1 cellular context compared by ENCODE assay signal in the genomic region with DNA sequence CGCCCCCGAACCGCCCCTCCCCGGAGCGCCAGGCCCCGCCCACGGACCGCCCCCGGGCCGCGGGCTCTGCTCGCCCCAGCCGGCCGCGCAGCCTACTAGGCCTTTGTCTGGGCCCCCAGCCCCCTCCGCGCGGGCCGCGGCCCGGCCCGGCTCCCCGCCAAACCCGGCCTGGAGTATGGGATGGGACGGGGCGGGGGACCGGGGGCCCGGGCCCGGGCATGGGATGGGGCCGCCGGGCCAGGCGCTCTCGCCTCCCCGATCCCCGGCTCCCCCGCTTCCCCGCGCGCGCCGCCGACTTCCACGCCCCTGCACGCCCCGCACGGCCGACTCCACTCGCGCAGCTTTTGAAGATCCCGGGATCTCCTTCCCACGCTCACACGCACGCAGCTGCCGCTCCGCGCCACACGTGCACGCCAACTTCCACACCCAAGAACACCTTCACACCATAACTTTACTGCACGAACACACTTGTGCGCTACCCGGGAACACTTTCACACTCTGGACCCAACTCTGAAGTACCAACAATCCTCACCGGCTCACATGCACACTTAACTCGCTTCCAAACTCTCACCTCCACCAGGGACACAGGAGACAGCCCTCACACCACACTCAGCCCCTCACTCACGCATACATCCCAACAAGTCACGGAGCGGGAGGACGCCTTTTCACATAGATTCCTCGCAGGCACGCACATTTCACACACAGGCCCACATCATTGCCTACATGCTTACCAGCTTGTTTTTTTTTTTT.
TF ChIP-seq lines count a peak whose summit lies in the region.

No MANE protein-coding gene starts in this region.

TF ChIP-seq in HepG2, 621 proteins besides CTCF, POLR2A, EP300 and RAD21 (continued from another document and continues in another):
- TF ChIP-seq GABPA (IDR thresholded peaks at IDR 0.05; ENCODE audit: low read depth, low read length): no peak
- TF ChIP-seq GABPA (CRISPR knock-in tag; IDR thresholded peaks at IDR 0.05; ENCODE audit: low read depth): no peak
- no peak for TF ChIP-seq ZFAT (CRISPR knock-in tag; conservative IDR thresholded peaks at IDR 0.05)
- TF ChIP-seq EED (CRISPR knock-in tag; IDR thresholded peaks at IDR 0.05): no peak
- no peak for TF ChIP-seq AKAP8 (CRISPR knock-in tag; IDR thresholded peaks at IDR 0.05)
- no peak for TF ChIP-seq KDM3A (CRISPR knock-in tag; IDR thresholded peaks at IDR 0.05; ENCODE audit: low read depth)
- TF ChIP-seq ZNF563 (CRISPR knock-in tag; IDR thresholded peaks at IDR 0.05): 0 out of 2 replicates have a peak, but pooled peaks have one; percentile 48
- TF ChIP-seq, protein P1, sequence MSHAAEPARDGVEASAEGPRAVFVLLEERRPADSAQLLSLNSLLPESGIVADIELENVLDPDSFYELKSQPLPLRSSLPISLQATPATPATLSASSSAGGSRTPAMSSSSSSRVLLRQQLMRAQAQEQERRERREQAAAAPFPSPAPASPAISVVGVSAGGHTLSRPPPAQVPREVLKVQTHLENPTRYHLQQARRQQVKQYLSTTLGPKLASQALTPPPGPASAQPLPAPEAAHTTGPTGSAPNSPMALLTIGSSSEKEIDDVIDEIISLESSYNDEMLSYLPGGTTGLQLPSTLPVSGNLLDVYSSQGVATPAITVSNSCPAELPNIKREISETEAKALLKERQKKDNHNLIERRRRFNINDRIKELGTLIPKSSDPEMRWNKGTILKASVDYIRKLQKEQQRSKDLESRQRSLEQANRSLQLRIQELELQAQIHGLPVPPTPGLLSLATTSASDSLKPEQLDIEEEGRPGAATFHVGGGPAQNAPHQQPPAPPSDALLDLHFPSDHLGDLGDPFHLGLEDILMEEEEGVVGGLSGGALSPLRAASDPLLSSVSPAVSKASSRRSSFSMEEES (CRISPR knock-in tag; IDR thresholded peaks at IDR 0.05): no peak
- no peak for TF ChIP-seq ZSCAN25 (CRISPR knock-in tag; IDR thresholded peaks at IDR 0.05)
- no peak for TF ChIP-seq FOXJ3 (CRISPR knock-in tag; IDR thresholded peaks at IDR 0.05; ENCODE audit: borderline replicate concordance)
- TF ChIP-seq ELF1 (CRISPR knock-in tag; IDR thresholded peaks at IDR 0.05): no peak
- 0 out of 2 replicates have a peak, but pooled peaks have one; percentile 32 for TF ChIP-seq DMAP1 (CRISPR knock-in tag; IDR thresholded peaks at IDR 0.05)
- TF ChIP-seq RBM22 (optimal IDR thresholded peaks at IDR 0.05; ENCODE audit: low read length): no peak
- TF ChIP-seq, protein P2, sequence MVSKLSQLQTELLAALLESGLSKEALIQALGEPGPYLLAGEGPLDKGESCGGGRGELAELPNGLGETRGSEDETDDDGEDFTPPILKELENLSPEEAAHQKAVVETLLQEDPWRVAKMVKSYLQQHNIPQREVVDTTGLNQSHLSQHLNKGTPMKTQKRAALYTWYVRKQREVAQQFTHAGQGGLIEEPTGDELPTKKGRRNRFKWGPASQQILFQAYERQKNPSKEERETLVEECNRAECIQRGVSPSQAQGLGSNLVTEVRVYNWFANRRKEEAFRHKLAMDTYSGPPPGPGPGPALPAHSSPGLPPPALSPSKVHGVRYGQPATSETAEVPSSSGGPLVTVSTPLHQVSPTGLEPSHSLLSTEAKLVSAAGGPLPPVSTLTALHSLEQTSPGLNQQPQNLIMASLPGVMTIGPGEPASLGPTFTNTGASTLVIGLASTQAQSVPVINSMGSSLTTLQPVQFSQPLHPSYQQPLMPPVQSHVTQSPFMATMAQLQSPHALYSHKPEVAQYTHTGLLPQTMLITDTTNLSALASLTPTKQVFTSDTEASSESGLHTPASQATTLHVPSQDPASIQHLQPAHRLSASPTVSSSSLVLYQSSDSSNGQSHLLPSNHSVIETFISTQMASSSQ (IDR thresholded peaks at IDR 0.05; ENCODE audit: low read depth): no peak
- TF ChIP-seq, protein P2 (CRISPR knock-in tag; IDR thresholded peaks at IDR 0.05; ENCODE audit: borderline replicate concordance): peak; percentile 29; the same call in 1 of the 2 replicates
- TF ChIP-seq JUND (CRISPR knock-in tag; IDR thresholded peaks at IDR 0.05): no peak
- TF ChIP-seq, protein P3, sequence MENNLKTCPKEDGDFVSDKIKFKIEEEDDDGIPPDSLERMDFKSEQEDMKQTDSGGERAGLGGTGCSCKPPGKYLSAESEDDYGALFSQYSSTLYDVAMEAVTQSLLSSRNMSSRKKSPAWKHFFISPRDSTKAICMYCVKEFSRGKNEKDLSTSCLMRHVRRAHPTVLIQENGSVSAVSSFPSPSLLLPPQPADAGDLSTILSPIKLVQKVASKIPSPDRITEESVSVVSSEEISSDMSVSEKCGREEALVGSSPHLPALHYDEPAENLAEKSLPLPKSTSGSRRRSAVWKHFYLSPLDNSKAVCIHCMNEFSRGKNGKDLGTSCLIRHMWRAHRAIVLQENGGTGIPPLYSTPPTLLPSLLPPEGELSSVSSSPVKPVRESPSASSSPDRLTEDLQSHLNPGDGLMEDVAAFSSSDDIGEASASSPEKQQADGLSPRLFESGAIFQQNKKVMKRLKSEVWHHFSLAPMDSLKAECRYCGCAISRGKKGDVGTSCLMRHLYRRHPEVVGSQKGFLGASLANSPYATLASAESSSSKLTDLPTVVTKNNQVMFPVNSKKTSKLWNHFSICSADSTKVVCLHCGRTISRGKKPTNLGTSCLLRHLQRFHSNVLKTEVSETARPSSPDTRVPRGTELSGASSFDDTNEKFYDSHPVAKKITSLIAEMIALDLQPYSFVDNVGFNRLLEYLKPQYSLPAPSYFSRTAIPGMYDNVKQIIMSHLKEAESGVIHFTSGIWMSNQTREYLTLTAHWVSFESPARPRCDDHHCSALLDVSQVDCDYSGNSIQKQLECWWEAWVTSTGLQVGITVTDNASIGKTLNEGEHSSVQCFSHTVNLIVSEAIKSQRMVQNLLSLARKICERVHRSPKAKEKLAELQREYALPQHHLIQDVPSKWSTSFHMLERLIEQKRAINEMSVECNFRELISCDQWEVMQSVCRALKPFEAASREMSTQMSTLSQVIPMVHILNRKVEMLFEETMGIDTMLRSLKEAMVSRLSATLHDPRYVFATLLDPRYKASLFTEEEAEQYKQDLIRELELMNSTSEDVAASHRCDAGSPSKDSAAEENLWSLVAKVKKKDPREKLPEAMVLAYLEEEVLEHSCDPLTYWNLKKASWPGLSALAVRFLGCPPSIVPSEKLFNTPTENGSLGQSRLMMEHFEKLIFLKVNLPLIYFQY (CRISPR knock-in tag; IDR thresholded peaks at IDR 0.05; ENCODE audit: borderline replicate concordance): peak; percentile 74; the same call in 1 of the 2 replicates
- no peak for TF ChIP-seq NFYB (CRISPR knock-in tag; IDR thresholded peaks at IDR 0.05)
- no peak for TF ChIP-seq JARID2 (CRISPR knock-in tag; IDR thresholded peaks at IDR 0.05; ENCODE audit: insufficient replicate concordance)
- TF ChIP-seq BHLHE40 (IDR thresholded peaks at IDR 0.05; ENCODE audit: low read length): peak; percentile 74
- TF ChIP-seq, protein P4, sequence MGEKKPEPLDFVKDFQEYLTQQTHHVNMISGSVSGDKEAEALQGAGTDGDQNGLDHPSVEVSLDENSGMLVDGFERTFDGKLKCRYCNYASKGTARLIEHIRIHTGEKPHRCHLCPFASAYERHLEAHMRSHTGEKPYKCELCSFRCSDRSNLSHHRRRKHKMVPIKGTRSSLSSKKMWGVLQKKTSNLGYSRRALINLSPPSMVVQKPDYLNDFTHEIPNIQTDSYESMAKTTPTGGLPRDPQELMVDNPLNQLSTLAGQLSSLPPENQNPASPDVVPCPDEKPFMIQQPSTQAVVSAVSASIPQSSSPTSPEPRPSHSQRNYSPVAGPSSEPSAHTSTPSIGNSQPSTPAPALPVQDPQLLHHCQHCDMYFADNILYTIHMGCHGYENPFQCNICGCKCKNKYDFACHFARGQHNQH (CRISPR knock-in tag; IDR thresholded peaks at IDR 0.05): no peak
- peak; percentile 75; the same call in 1 of the 2 replicates for TF ChIP-seq MYC (CRISPR knock-in tag; IDR thresholded peaks at IDR 0.05; ENCODE audit: borderline replicate concordance)
- TF ChIP-seq ZKSCAN8 (CRISPR knock-in tag; IDR thresholded peaks at IDR 0.05; ENCODE audit: borderline replicate concordance): no peak
- TF ChIP-seq ZFP90 (CRISPR knock-in tag; IDR thresholded peaks at IDR 0.05; ENCODE audit: borderline replicate concordance): no peak
- no peak for TF ChIP-seq FOXA1 (IDR thresholded peaks at IDR 0.05)
- TF ChIP-seq FOXA1 (CRISPR knock-in tag; IDR thresholded peaks at IDR 0.05): no peak
- no peak for TF ChIP-seq ZNF264 (CRISPR knock-in tag; IDR thresholded peaks at IDR 0.05)
- TF ChIP-seq ATRX (CRISPR knock-in tag; IDR thresholded peaks at IDR 0.05; ENCODE audit: borderline replicate concordance): no peak
- no peak for TF ChIP-seq SIX4 (CRISPR knock-in tag; IDR thresholded peaks at IDR 0.05)
- TF ChIP-seq ZNF777 (CRISPR knock-in tag; IDR thresholded peaks at IDR 0.05): no peak
- TF ChIP-seq ETV5 (CRISPR knock-in tag; IDR thresholded peaks at IDR 0.05; ENCODE audit: borderline replicate concordance): no peak
- TF ChIP-seq TFAP4 (IDR thresholded peaks at IDR 0.05; ENCODE audit: borderline replicate concordance, low read depth): no peak; the same call in 1 of the 2 replicates
- no peak for TF ChIP-seq ZNF18 (CRISPR knock-in tag; IDR thresholded peaks at IDR 0.05; ENCODE audit: insufficient replicate concordance)
- TF ChIP-seq PRDM4 (CRISPR knock-in tag; IDR thresholded peaks at IDR 0.05; ENCODE audit: borderline replicate concordance): no peak
- TF ChIP-seq ZNF136 (CRISPR knock-in tag; IDR thresholded peaks at IDR 0.05; ENCODE audit: low read depth): no peak
- TF ChIP-seq ZNF143 (CRISPR knock-in tag; IDR thresholded peaks at IDR 0.05): 0 out of 2 replicates have a peak, but pooled peaks have one; percentile 8
- peak; percentile 28 for TF ChIP-seq TEAD3 (CRISPR knock-in tag; optimal IDR thresholded peaks at IDR 0.05; ENCODE audit: borderline replicate concordance)
- TF ChIP-seq ZNF660 (CRISPR knock-in tag; IDR thresholded peaks at IDR 0.05; ENCODE audit: borderline replicate concordance, low read depth): no peak
- no peak for TF ChIP-seq KDM6A (CRISPR knock-in tag; IDR thresholded peaks at IDR 0.05; ENCODE audit: low read depth)
- no peak for TF ChIP-seq ZSCAN31 (CRISPR knock-in tag; IDR thresholded peaks at IDR 0.05; ENCODE audit: low read depth)
